ENCODE assay signal across 12 cellular contexts in the genomic region with DNA sequence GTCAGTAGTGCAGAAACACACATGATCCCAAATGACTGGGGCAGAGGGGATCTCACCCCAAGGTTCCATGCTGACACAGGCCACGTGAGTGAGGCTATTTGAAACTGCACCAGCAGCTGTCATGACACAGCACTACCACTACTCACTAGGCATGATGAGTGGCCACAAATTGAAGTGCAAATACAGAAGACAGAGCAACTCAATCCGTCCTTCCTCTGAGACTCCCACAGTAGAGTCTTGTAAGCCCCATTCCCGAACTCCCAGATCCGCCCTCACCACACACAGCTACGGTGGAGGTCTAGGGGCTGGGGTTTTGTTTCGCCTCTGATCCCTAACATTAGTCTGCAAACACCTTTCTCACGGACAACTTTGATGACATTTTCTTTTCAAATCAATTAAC.
A peak's percentile ranks its signal among the peaks of the same experiment; 100 is the strongest.
DNase-seq lines count a peak whose midpoint lies in the region; ATAC-seq, FAIRE-seq and TF ChIP-seq lines count a peak whose summit lies in the region.
"Had no signal": no experiment of that assay in that cellular context is flagged by ENCODE, and none has a peak within 500 bp of the region (broad histone marks: within the 10 kb centered on the region; RNA-seq: fewer than 3 reads in every experiment).

No MANE protein-coding gene starts in this region.

- in situ Hi-C loops in K562 (cut with MboI) = no loop called here
- in situ Hi-C loops in gastrocnemius medialis (cut with MboI; ENCODE audit: low sequenced_read_pairs in 4 of 4) = loop anchor here in 1 of 4 donors (10.0 kb wide), 1 partner anchor 295 kb away; no protein-coding TSS in a partner anchor

- peak overlapping the region; percentile 72 for H3K4me2 ChIP-seq in K562 (ENCODE audit: insufficient read depth, low read length)

- H3K9me1 ChIP-seq in K562 (ENCODE audit: control insufficient read depth, insufficient read depth, low read length) = no peaks in the 10 kb centered on the region

- TF ChIP-seq CTCF in K562 (IDR thresholded peaks at IDR 0.05 in 2 of 3, conservative IDR thresholded peaks at IDR 0.05 in 1 of 3; ENCODE audit: insufficient read depth in 2 of 3, low read depth in 1 of 3, low read length in 3 of 3) (peak; percentile 29 to 38 (median 35); a peak in 3 of 6 replicates), gastrocnemius medialis (IDR thresholded peaks at IDR 0.05 in 4 of 5, conservative IDR thresholded peaks at IDR 0.05 in 1 of 5) (no peak)

- FAIRE-seq in K562 (lab: Jason Lieb, UNC) (peak; percentile 98), small intestine (lab: Jason Lieb, UNC) (no peak)
- FAIRE-seq: G401.6 had no signal

- peak overlapping the region; percentile 60 for H2AFZ ChIP-seq in K562 (ENCODE audit: low read depth, low read length)

- H3K36me3 ChIP-seq in K562 (ENCODE audit: control insufficient read depth, insufficient read depth, low read length) (peaks cover 34% of the 10 kb centered on the region; the same call in 1 of the 3 replicates), gastrocnemius medialis (peaks cover 0 to 22% of the 10 kb centered on the region in 2 donors), small intestine (ENCODE audit: control insufficient read depth in 2 of 2, insufficient read depth in 2 of 2, low read length in 2 of 2) (peaks cover 0 to 2% of the 10 kb centered on the region in 2 donors)

- peak; percentile 25 to 56 for TF ChIP-seq RAD21 in K562 (CRISPR knock-in tag; conservative IDR thresholded peaks at IDR 0.05 in 1 of 2, IDR thresholded peaks at IDR 0.05 in 1 of 2)

- CTCF ChIA-PET in K562 (lab: Yijun Ruan, JAX; ENCODE audit: low intra/inter-chr PET ratio) = no interaction called here

- H3K4me1 ChIP-seq in K562 (replicated peaks in 1 of 2; ENCODE audit: control insufficient read depth in 2 of 2, insufficient read depth in 2 of 2, low read length in 2 of 2) (peaks cover 11 to 13% of the 10 kb centered on the region in 2 experiments; a peak in 4 of 5 replicates), gastrocnemius medialis (peaks cover 3 to 6% of the 10 kb centered on the region in 2 donors), small intestine (ENCODE audit: control insufficient read depth in 2 of 2, insufficient read depth in 1 of 2, low read depth in 1 of 2, low read length in 1 of 2) (no peaks in the 10 kb centered on the region)

- peak; percentile 63 for DNase-seq in NCI-H82 (lab: John Stamatoyannopoulos, UW)
- DNase-seq in NCI-H82 treated with DMSO at 0.1 percent for 48 hours (lab: John Stamatoyannopoulos, UW; ENCODE audit: unreplicated experiment) = no peak
- DNase-seq in NCI-H1436 treated with DMSO at 0.1 percent for 48 hours (lab: John Stamatoyannopoulos, UW) = peak; percentile 5
- DNase-seq in K562 (ENCODE audit: extremely low read depth in 1 of 4, low spot score in 3 of 4) = peak; percentile 56 to 92 (median 74)
- DNase-seq in gastrocnemius medialis = peak; percentile 9 to 74
- DNase-seq in small intestine = no peak
- no peak for DNase-seq in cerebellum (ENCODE audit: low spot score)
- no peak for DNase-seq in activated CD4-positive, alpha-beta T cell treated with anti-CD3 and anti-CD28 coated beads for 4 hours
- DNase-seq: aorta; effector memory CD8-positive, alpha-beta T cell; T1000 had no signal

- intact Hi-C loops in K562 (cut with micrococcal nuclease) = loop anchor here (2.0 kb wide), 2 partner anchors 87 to 151 kb away; no protein-coding TSS in a partner anchor
- intact Hi-C loops in gastrocnemius medialis (cut with DNase I; ENCODE audit: low total_unique reads) = no loop called here

- no peaks in the 10 kb centered on the region for H3K27me3 ChIP-seq in K562 (ENCODE audit: control insufficient read depth in 2 of 2, insufficient read depth in 2 of 2, low read length in 2 of 2)
- no peaks in the 10 kb centered on the region for H3K27me3 ChIP-seq in gastrocnemius medialis
- no peaks in the 10 kb centered on the region for H3K27me3 ChIP-seq in small intestine (ENCODE audit: control insufficient read depth in 2 of 2, insufficient read depth in 2 of 2, low read length in 2 of 2)

- H3K27ac ChIP-seq in K562 (ENCODE audit: extremely low read depth, low read depth, low read length) (peak overlapping the region; percentile 67), gastrocnemius medialis (peak overlapping the region; percentile 12 to 51 (median 40)), small intestine (ENCODE audit: low read depth in 1 of 2, low read length in 1 of 2) (no peak overlapping the region)

- 8% methylated on average over 7 of the region's 7 CpGs for WGBS in K562 (ENCODE audit: insufficient coverage, low coverage, missing lambda C conversion rate)
- 86 to 92% (median 88%) methylated on average over 7 of the region's 7 CpGs for WGBS in small intestine, 3 donors

- BruUV-seq in K562 (replicated peaks; lab: Mats Ljungman, UMichigan) = TSS peak; percentile 10

- no peaks in the 10 kb centered on the region for H3K79me2 ChIP-seq in K562 (ENCODE audit: control insufficient read depth, insufficient read depth, low read length)

- POLR2A ChIA-PET in K562 (lab: Yijun Ruan, JAX) = interaction anchor here (0.7 to 1.0 kb wide), 5 partner anchors 20 to 236 kb away, joined by 3 read pairs; no protein-coding TSS in a partner anchor

- no peak overlapping the region for H3K4me3 ChIP-seq in K562
- H3K4me3 ChIP-seq in gastrocnemius medialis = no peak overlapping the region
- H3K4me3 ChIP-seq in small intestine (ENCODE audit: low read depth in 1 of 2, low read length in 2 of 2) = no peak overlapping the region

- TF ChIP-seq POLR2A in K562 (conservative IDR thresholded peaks at IDR 0.05) (no peak; the same call in 1 of the 2 replicates), gastrocnemius medialis (IDR thresholded peaks at IDR 0.05) (no peak)

- H3K9me3 ChIP-seq in K562 (replicated peaks; ENCODE audit: control insufficient read depth, insufficient read depth, low read depth, low read length) (no peaks in the 10 kb centered on the region), gastrocnemius medialis (no peaks in the 10 kb centered on the region), small intestine (ENCODE audit: control insufficient read depth, low read depth) (no peaks in the 10 kb centered on the region)

- ATAC-seq in K562 (peak; percentile 97), gastrocnemius medialis (peak; percentile 84 to 99)
- ATAC-seq: effector memory CD8-positive, alpha-beta T cell had no signal

- TF ChIP-seq EP300 in K562 (IDR thresholded peaks at IDR 0.05; ENCODE audit: low read length) = peak; percentile 61; the same call in 1 of the 2 replicates

- H3K9ac ChIP-seq in K562 (ENCODE audit: insufficient read depth in 1 of 2, low read depth in 2 of 2, low read length in 2 of 2) = peak overlapping the region; percentile 8 to 42; a peak in 3 of 4 replicates

- no peaks in the 10 kb centered on the region for H4K20me1 ChIP-seq in K562 (replicated peaks; ENCODE audit: control insufficient read depth, insufficient read depth, low read length)

TF ChIP-seq in K562, 482 proteins besides CTCF, POLR2A, EP300 and RAD21 (continues in another document):
- TF ChIP-seq FOXA1 (IDR thresholded peaks at IDR 0.05; ENCODE audit: borderline replicate concordance) = no peak
- TF ChIP-seq TBP (optimal IDR thresholded peaks at IDR 0.05; ENCODE audit: low read depth, low read length) = no peak
- TF ChIP-seq, protein P1, sequence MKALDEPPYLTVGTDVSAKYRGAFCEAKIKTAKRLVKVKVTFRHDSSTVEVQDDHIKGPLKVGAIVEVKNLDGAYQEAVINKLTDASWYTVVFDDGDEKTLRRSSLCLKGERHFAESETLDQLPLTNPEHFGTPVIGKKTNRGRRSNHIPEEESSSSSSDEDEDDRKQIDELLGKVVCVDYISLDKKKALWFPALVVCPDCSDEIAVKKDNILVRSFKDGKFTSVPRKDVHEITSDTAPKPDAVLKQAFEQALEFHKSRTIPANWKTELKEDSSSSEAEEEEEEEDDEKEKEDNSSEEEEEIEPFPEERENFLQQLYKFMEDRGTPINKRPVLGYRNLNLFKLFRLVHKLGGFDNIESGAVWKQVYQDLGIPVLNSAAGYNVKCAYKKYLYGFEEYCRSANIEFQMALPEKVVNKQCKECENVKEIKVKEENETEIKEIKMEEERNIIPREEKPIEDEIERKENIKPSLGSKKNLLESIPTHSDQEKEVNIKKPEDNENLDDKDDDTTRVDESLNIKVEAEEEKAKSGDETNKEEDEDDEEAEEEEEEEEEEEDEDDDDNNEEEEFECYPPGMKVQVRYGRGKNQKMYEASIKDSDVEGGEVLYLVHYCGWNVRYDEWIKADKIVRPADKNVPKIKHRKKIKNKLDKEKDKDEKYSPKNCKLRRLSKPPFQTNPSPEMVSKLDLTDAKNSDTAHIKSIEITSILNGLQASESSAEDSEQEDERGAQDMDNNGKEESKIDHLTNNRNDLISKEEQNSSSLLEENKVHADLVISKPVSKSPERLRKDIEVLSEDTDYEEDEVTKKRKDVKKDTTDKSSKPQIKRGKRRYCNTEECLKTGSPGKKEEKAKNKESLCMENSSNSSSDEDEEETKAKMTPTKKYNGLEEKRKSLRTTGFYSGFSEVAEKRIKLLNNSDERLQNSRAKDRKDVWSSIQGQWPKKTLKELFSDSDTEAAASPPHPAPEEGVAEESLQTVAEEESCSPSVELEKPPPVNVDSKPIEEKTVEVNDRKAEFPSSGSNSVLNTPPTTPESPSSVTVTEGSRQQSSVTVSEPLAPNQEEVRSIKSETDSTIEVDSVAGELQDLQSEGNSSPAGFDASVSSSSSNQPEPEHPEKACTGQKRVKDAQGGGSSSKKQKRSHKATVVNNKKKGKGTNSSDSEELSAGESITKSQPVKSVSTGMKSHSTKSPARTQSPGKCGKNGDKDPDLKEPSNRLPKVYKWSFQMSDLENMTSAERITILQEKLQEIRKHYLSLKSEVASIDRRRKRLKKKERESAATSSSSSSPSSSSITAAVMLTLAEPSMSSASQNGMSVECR (CRISPR knock-in tag; IDR thresholded peaks at IDR 0.05) = peak; percentile 97
- TF ChIP-seq, protein P2, sequence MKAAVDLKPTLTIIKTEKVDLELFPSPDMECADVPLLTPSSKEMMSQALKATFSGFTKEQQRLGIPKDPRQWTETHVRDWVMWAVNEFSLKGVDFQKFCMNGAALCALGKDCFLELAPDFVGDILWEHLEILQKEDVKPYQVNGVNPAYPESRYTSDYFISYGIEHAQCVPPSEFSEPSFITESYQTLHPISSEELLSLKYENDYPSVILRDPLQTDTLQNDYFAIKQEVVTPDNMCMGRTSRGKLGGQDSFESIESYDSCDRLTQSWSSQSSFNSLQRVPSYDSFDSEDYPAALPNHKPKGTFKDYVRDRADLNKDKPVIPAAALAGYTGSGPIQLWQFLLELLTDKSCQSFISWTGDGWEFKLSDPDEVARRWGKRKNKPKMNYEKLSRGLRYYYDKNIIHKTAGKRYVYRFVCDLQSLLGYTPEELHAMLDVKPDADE (conservative IDR thresholded peaks at IDR 0.05; ENCODE audit: control insufficient read depth, low read depth, low read length) = peak; percentile 82

Comparison
In these comparisons a context has a peak if more than half of its experiments do, and no peak if none do; other contexts are left out.
1. DNase-seq: peak in NCI-H82 (single experiment), NCI-H1436 treated with DMSO at 0.1 percent for 48 hours (single experiment), K562 (4 of 4) and gastrocnemius medialis (2 of 2); none in NCI-H82 treated with DMSO at 0.1 percent for 48 hours (single experiment), small intestine (single experiment), cerebellum (single experiment) and activated CD4-positive, alpha-beta T cell treated with anti-CD3 and anti-CD28 coated beads for 4 hours (0 of 2).
2. H3K27ac ChIP-seq: peak in K562 (single experiment) and gastrocnemius medialis (4 of 4); none in small intestine (0 of 2).
3. CTCF ChIP-seq: peak in K562 (3 of 3); none in gastrocnemius medialis (0 of 5).